ENCODE assay signal across 12 cellular contexts in genomic region chr17:7576432-7576937, GRCh38. TPM values are rescaled to one million over a fixed set of nuclear protein-coding genes. Genes with fewer than 3 reads are reported as not detected.
DNase-seq lines count a peak whose midpoint lies in the region; FAIRE-seq and TF ChIP-seq lines count a peak whose summit lies in the region.
"Had no signal": no experiment of that assay in that cellular context is flagged by ENCODE, and none has a peak within 500 bp of the region (broad histone marks: within the 10 kb centered on the region; RNA-seq: fewer than 3 reads in every experiment).

No MANE protein-coding gene starts in this region.

- H3K79me2 ChIP-seq in astrocyte (ENCODE audit: insufficient read depth, low read length), result peaks cover 75% of the 10 kb centered on the region

- H3K36me3 Mint-ChIP-seq in Calu3 (ENCODE audit: insufficient read depth, unreplicated experiment), result peaks cover 96% of the 10 kb centered on the region
- peaks cover 77% of the 10 kb centered on the region for H3K36me3 Mint-ChIP-seq in HFFc6 (ENCODE audit: low read depth)
- peaks cover 47% of the 10 kb centered on the region for H3K36me3 Mint-ChIP-seq in astrocyte (ENCODE audit: low read depth, unreplicated experiment)
- H3K36me3 Mint-ChIP-seq in nephron progenitor cell (ENCODE audit: low read depth), result peaks cover 68% of the 10 kb centered on the region

- peaks cover 79% of the 10 kb centered on the region for H4K20me1 ChIP-seq in astrocyte (ENCODE audit: insufficient read depth, low read length)

- H3K9me3 Mint-ChIP-seq in Calu3 (ENCODE audit: low read depth, unreplicated experiment) (no peaks in the 10 kb centered on the region), HFFc6 (peaks cover 15% of the 10 kb centered on the region), astrocyte (ENCODE audit: unreplicated experiment) (no peaks in the 10 kb centered on the region), nephron progenitor cell (no peaks in the 10 kb centered on the region)

- intact Hi-C loops in Calu3 (cut with micrococcal nuclease; ENCODE audit: unreplicated experiment), result no loop called here

- no peak overlapping the region for H3K4me3 ChIP-seq in astrocyte (ENCODE audit: insufficient read depth, low read depth, low read length)

- H3K27ac Mint-ChIP-seq in Calu3 (ENCODE audit: unreplicated experiment) (peak overlapping the region; percentile 20), HFFc6 (peak overlapping the region; percentile 97), astrocyte (ENCODE audit: unreplicated experiment) (peak overlapping the region; percentile 54), nephron progenitor cell (peak overlapping the region; percentile 89)

- CTCF ChIA-PET in Calu3 (lab: Charles Lee), result no interaction called here

- H3K9ac ChIP-seq in astrocyte (ENCODE audit: low read length), result peak overlapping the region; percentile 16

- no peaks in the 10 kb centered on the region for H3K9me3 ChIP-seq in astrocyte (ENCODE audit: insufficient read depth, low read depth, low read length)

- TF ChIP-seq CTCF in Calu3 (IDR thresholded peaks at IDR 0.05; ENCODE audit: unreplicated experiment) (no peak), HFFc6 (IDR thresholded peaks at IDR 0.05) (no peak), astrocyte (IDR thresholded peaks at IDR 0.05; ENCODE audit: insufficient read depth, low read depth, low read length) (no peak), nephron progenitor cell (IDR thresholded peaks at IDR 0.05) (no peak)

- H3K4me2 ChIP-seq in astrocyte (ENCODE audit: low read length), result peak overlapping the region; percentile 97

- H3K4me1 ChIP-seq in astrocyte (ENCODE audit: insufficient read depth, low read length), result peaks cover 45% of the 10 kb centered on the region

- no peak overlapping the region for H3K27ac ChIP-seq in astrocyte (ENCODE audit: low read depth, low read length)
- H3K27ac ChIP-seq: brain microvascular endothelial cell had no signal

- FAIRE-seq in astrocyte (lab: Jason Lieb, UNC) (no peak), frontal cortex (lab: Jason Lieb, UNC) (no peak)

- H3K4me1 Mint-ChIP-seq in Calu3 (ENCODE audit: low read depth, unreplicated experiment), result peaks cover 37% of the 10 kb centered on the region
- peaks cover 84% of the 10 kb centered on the region for H3K4me1 Mint-ChIP-seq in HFFc6 (ENCODE audit: low read depth)
- H3K4me1 Mint-ChIP-seq in astrocyte (ENCODE audit: low read depth, unreplicated experiment), result peaks cover 53% of the 10 kb centered on the region
- peaks cover 80% of the 10 kb centered on the region for H3K4me1 Mint-ChIP-seq in nephron progenitor cell

- no TSS peak for BruUV-seq in Calu3 (replicated peaks; lab: Mats Ljungman, UMichigan)

- H3K27me3 Mint-ChIP-seq in Calu3 (ENCODE audit: unreplicated experiment), result no peaks in the 10 kb centered on the region
- peaks cover 71% of the 10 kb centered on the region for H3K27me3 Mint-ChIP-seq in HFFc6 (ENCODE audit: insufficient read depth)
- no peaks in the 10 kb centered on the region for H3K27me3 Mint-ChIP-seq in astrocyte (ENCODE audit: low read depth, unreplicated experiment)
- H3K27me3 Mint-ChIP-seq in nephron progenitor cell (ENCODE audit: low read depth, poor library complexity), result no peaks in the 10 kb centered on the region

- H2AFZ ChIP-seq in astrocyte (ENCODE audit: low read depth, low read length), result no peak overlapping the region

- no peaks in the 10 kb centered on the region for H3K27me3 ChIP-seq in astrocyte (ENCODE audit: insufficient read depth, low read length)
- H3K27me3 ChIP-seq: brain microvascular endothelial cell had no signal

- H3K36me3 ChIP-seq in astrocyte (ENCODE audit: insufficient read depth, low read length), result peaks cover 51% of the 10 kb centered on the region

- DNase-seq in Calu3 (no peak), HFFc6 (no peak), astrocyte (ENCODE audit: low read depth) (no peak), nephron progenitor cell (no peak), HUDEP-2 (lab: John Stamatoyannopoulos, UW; ENCODE audit: unreplicated experiment in 76 of 76) (no peak), dedifferentiated amniotic fluid mesenchymal stem cell (ENCODE audit: extremely low spot score) (no peak), Ammon's horn (ENCODE audit: low spot score) (no peak), frontal cortex (ENCODE audit: low spot score in 2 of 2) (no peak)
- DNase-seq: activated CD4-positive, CD25-positive, alpha-beta regulatory T cell treated with anti-CD3 and anti-CD28 coated beads, Interleukin-2, amount 50 U/mL, for 72 hours; brain microvascular endothelial cell; EL; NCI-H2081 had no signal

- no peak overlapping the region for H3K4me3 Mint-ChIP-seq in Calu3 (ENCODE audit: low read depth, unreplicated experiment)
- peak overlapping the region; percentile 94 for H3K4me3 Mint-ChIP-seq in HFFc6
- H3K4me3 Mint-ChIP-seq in astrocyte (ENCODE audit: unreplicated experiment), result peak overlapping the region; percentile 97
- H3K4me3 Mint-ChIP-seq in nephron progenitor cell, result peak overlapping the region; percentile 97

RNA-seq across cellular contexts. Expression of gene CD68, which starts 3.0 kb away (rescaled TPM):
- total RNA-seq in Calu3 (2022), result 28.6 and 50.0 TPM in 2 replicates
- total RNA-seq in HFFc6 (2021; fragmentation: NEBNext Ultra II Directional; extraction: Animal tissue kit (Norgen Biotek cat#: 25700)), result 10 to 100 TPM; 46.6 to 71.7 (median 68.5) TPM
- total RNA-seq in astrocyte, result 4.4 and 6.2 TPM in 2 replicates
- 1.2 TPM for total RNA-seq in frontal cortex

RNA-seq across cellular contexts. Expression of gene MPDU1, which starts 7.2 kb away (rescaled TPM):
- 34.6 and 36.3 TPM in 2 replicates for total RNA-seq in Calu3 (2022)
- total RNA-seq in HFFc6 (2021; fragmentation: NEBNext Ultra II Directional; extraction: Animal tissue kit (Norgen Biotek cat#: 25700)), result 10 to 100 TPM; 59.2 to 91.2 (median 68.6) TPM
- total RNA-seq in astrocyte, result 44.6 and 51.2 TPM in 2 replicates
- 35.1 TPM for total RNA-seq in frontal cortex

RNA-seq across cellular contexts. Expression of gene SOX15, which starts 13.4 kb away (rescaled TPM):
- total RNA-seq in Calu3 (2022), result not detected in 2 replicates
- total RNA-seq in HFFc6 (2021; fragmentation: NEBNext Ultra II Directional; extraction: Animal tissue kit (Norgen Biotek cat#: 25700)), result 1 to 10 TPM in 1 of 6 experiments, under 1 TPM in 5; 0.62 to 1.0 (median 0.81) TPM
- total RNA-seq in astrocyte, result 1.7 and 4.0 TPM in 2 replicates
- total RNA-seq in frontal cortex, result 1.2 TPM

RNA-seq across cellular contexts. Expression of gene SENP3, which starts 14.8 kb away (rescaled TPM):
- total RNA-seq in Calu3 (2022) (52.0 and 54.3 TPM in 2 replicates), astrocyte (51.4 and 58.7 TPM in 2 replicates), frontal cortex (102 TPM)
- total RNA-seq in HFFc6 (2021; fragmentation: NEBNext Ultra II Directional; extraction: Animal tissue kit (Norgen Biotek cat#: 25700)), result 10 to 100 TPM; 53.9 to 70.3 (median 60.3) TPM

RNA-seq across cellular contexts. Expression of gene TNFSF13, which starts 17.9 kb away (rescaled TPM):
- total RNA-seq in Calu3 (2022), result 19.7 and 25.7 TPM in 2 replicates
- total RNA-seq in HFFc6 (2021; fragmentation: NEBNext Ultra II Directional; extraction: Animal tissue kit (Norgen Biotek cat#: 25700)), result 1 to 10 TPM; 1.2 to 2.8 (median 1.5) TPM
- total RNA-seq in astrocyte, result 0.43 and 0.93 TPM in 2 replicates
- 1.2 TPM for total RNA-seq in frontal cortex

Comparison
In these comparisons a context has a peak if more than half of its experiments do, and no peak if none do; other contexts are left out.
1. H3K27ac Mint-ChIP-seq: peak in every context shown above with its lines; median percentile 97 in HFFc6; 89 in nephron progenitor cell; 54 in astrocyte; 20 in Calu3.